8 cellular contexts compared by ENCODE assay signal in genomic region chr22:35380537-35381423, GRCh38. TPM values are rescaled to one million over a fixed set of nuclear protein-coding genes. Genes with fewer than 3 reads are reported as not detected.
DNase-seq lines count a peak whose midpoint lies in the region; ATAC-seq and TF ChIP-seq lines count a peak whose summit lies in the region.

TSS of gene HMOX1 (plus strand) at chr22:35381096. CDS start at chr22:35381174, 78 bp downstream.

- ATAC-seq in HG03039 (IDR thresholded peaks at IDR 0.05; ENCODE audit: unreplicated experiment) (peak; percentile 54), memory B cell (ENCODE audit: low read depth) (peak; percentile 78)

- DNase-seq in NCI-H524 (lab: John Stamatoyannopoulos, UW) (peak; percentile 60 to 72), NCI-H524 treated with DMSO at 0.1 percent for 48 hours (lab: John Stamatoyannopoulos, UW) (no peak), NCI-H774 (lab: John Stamatoyannopoulos, UW) (peak; percentile 42), endothelial cell (ENCODE audit: low spot score) (peak; percentile 81), memory B cell (ENCODE audit: low spot score in 2 of 2) (peak; percentile 54 to 61)
- peak; percentile 79 for DNase-seq in activated CD8-positive, alpha-beta memory T cell treated with anti-CD3 and anti-CD28 coated beads, Interleukin-2, amount 50 U/mL, for 48 hours
- peak; percentile 68 for DNase-seq in stimulated activated CD8-positive, alpha-beta memory T cell treated with anti-CD3 and anti-CD28 coated beads, Interleukin-4, amount 100 ng/mL, for 48 hours

- H3K27ac Mint-ChIP-seq in endothelial cell (ENCODE audit: unreplicated experiment) (peak within 1 kb of the TSS; percentile 48), memory B cell (peak within 1 kb of the TSS; percentile 80)

- H3K4me1 Mint-ChIP-seq in endothelial cell (ENCODE audit: unreplicated experiment) (peaks cover 44% of the 10 kb centered on the region), memory B cell (peaks cover 39% of the 10 kb centered on the region)

- H3K27me3 Mint-ChIP-seq in endothelial cell (ENCODE audit: unreplicated experiment), result peaks cover 4% of the 10 kb centered on the region
- H3K27me3 Mint-ChIP-seq in memory B cell, result no peaks in the 10 kb centered on the region

- no peaks in the 10 kb centered on the region for H3K36me3 Mint-ChIP-seq in endothelial cell (ENCODE audit: low read depth, unreplicated experiment)
- peaks cover 2% of the 10 kb centered on the region for H3K36me3 Mint-ChIP-seq in memory B cell

- no peaks in the 10 kb centered on the region for H3K9me3 Mint-ChIP-seq in endothelial cell (ENCODE audit: unreplicated experiment)
- H3K9me3 Mint-ChIP-seq in memory B cell, result no peaks in the 10 kb centered on the region

- H3K4me3 Mint-ChIP-seq in endothelial cell (ENCODE audit: unreplicated experiment) (peak within 1 kb of the TSS; percentile 84), memory B cell (peak within 1 kb of the TSS; percentile 82)

- no peak for TF ChIP-seq CTCF in endothelial cell (IDR thresholded peaks at IDR 0.05; ENCODE audit: unreplicated experiment)

RNA-seq across cellular contexts. Expression of gene HMOX1, which starts in this region (rescaled TPM):
- 17.5 TPM for total RNA-seq in endothelial cell (ENCODE audit: unreplicated experiment)
